1 cellular context compared by ENCODE assay signal in genomic region chr2:79799744-79800143, GRCh38.
TF ChIP-seq lines count a peak whose summit lies in the region.

No MANE protein-coding gene starts in this region.

TF ChIP-seq in GM23338, 12 proteins besides CTCF, POLR2A, EP300 and RAD21 (continued from another document):
- TF ChIP-seq ZNF462 (CRISPR knock-in tag; IDR thresholded peaks at IDR 0.05), result no peak
- TF ChIP-seq, protein P1, sequence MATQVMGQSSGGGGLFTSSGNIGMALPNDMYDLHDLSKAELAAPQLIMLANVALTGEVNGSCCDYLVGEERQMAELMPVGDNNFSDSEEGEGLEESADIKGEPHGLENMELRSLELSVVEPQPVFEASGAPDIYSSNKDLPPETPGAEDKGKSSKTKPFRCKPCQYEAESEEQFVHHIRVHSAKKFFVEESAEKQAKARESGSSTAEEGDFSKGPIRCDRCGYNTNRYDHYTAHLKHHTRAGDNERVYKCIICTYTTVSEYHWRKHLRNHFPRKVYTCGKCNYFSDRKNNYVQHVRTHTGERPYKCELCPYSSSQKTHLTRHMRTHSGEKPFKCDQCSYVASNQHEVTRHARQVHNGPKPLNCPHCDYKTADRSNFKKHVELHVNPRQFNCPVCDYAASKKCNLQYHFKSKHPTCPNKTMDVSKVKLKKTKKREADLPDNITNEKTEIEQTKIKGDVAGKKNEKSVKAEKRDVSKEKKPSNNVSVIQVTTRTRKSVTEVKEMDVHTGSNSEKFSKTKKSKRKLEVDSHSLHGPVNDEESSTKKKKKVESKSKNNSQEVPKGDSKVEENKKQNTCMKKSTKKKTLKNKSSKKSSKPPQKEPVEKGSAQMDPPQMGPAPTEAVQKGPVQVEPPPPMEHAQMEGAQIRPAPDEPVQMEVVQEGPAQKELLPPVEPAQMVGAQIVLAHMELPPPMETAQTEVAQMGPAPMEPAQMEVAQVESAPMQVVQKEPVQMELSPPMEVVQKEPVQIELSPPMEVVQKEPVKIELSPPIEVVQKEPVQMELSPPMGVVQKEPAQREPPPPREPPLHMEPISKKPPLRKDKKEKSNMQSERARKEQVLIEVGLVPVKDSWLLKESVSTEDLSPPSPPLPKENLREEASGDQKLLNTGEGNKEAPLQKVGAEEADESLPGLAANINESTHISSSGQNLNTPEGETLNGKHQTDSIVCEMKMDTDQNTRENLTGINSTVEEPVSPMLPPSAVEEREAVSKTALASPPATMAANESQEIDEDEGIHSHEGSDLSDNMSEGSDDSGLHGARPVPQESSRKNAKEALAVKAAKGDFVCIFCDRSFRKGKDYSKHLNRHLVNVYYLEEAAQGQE (IDR thresholded peaks at IDR 0.05; ENCODE audit: unreplicated experiment), result no peak
- no peak for TF ChIP-seq STAT1 (IDR thresholded peaks at IDR 0.05; ENCODE audit: unreplicated experiment)
- TF ChIP-seq ZNF114 (CRISPR knock-in tag; IDR thresholded peaks at IDR 0.05), result no peak
- TF ChIP-seq EZH2 (IDR thresholded peaks at IDR 0.05; ENCODE audit: low read depth, unreplicated experiment), result no peak
- no peak for TF ChIP-seq POLR2AphosphoS5 (IDR thresholded peaks at IDR 0.05; ENCODE audit: low read depth)
